ENCODE assay signal across 1 cellular context in the genomic region with DNA sequence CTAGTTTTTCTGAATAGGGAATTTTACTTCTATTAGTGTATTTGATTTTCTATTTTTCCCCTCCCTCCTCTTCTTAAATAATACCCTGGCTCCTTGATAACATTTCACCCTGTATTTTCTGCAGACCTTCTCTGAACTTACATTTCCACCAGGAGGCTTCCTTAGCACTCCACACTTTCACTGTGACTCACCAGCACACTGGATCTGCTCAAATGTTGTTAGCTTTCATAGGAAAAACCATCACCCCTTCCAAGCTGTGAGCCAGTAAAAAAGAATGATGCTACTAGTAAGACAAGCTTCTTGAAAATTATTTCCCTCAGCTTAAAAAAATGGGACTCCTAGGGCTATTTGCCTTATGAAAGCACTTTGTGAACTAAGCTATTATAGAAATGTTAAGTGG.
TF ChIP-seq lines count a peak whose summit lies in the region.

No MANE protein-coding gene starts in this region.

TF ChIP-seq in K562, 482 proteins besides CTCF, POLR2A, EP300 and RAD21:
- TF ChIP-seq PYGO2 (tag; IDR thresholded peaks at IDR 0.05) (no peak), NFE2L1 (tag; IDR thresholded peaks at IDR 0.05; ENCODE audit: borderline replicate concordance, low read depth) (no peak), ZNF347 (CRISPR knock-in tag; IDR thresholded peaks at IDR 0.05; ENCODE audit: low read depth) (no peak), ZNF197 (CRISPR knock-in tag; IDR thresholded peaks at IDR 0.05; ENCODE audit: low read depth) (no peak), ATF1 (CRISPR knock-in tag; IDR thresholded peaks at IDR 0.05) (no peak), ATF1 (tag; IDR thresholded peaks at IDR 0.05) (no peak), ZC3H11A (IDR thresholded peaks at IDR 0.05; ENCODE audit: low read depth, low read length) (no peak), IRF2 (CRISPR knock-in tag; IDR thresholded peaks at IDR 0.05) (no peak), MYBL2 (IDR thresholded peaks at IDR 0.05; ENCODE audit: low read depth) (no peak), MYBL2 (CRISPR knock-in tag; IDR thresholded peaks at IDR 0.05; ENCODE audit: borderline replicate concordance) (no peak), NR3C1 (CRISPR knock-in tag; IDR thresholded peaks at IDR 0.05) (no peak), CREB1 (IDR thresholded peaks at IDR 0.05) (no peak), CREB1 (CRISPR knock-in tag; IDR thresholded peaks at IDR 0.05) (no peak), HDGF (IDR thresholded peaks at IDR 0.05) (no peak), ESRRB (CRISPR knock-in tag; IDR thresholded peaks at IDR 0.05; ENCODE audit: borderline replicate concordance) (no peak)
- TF ChIP-seq, protein P1, sequence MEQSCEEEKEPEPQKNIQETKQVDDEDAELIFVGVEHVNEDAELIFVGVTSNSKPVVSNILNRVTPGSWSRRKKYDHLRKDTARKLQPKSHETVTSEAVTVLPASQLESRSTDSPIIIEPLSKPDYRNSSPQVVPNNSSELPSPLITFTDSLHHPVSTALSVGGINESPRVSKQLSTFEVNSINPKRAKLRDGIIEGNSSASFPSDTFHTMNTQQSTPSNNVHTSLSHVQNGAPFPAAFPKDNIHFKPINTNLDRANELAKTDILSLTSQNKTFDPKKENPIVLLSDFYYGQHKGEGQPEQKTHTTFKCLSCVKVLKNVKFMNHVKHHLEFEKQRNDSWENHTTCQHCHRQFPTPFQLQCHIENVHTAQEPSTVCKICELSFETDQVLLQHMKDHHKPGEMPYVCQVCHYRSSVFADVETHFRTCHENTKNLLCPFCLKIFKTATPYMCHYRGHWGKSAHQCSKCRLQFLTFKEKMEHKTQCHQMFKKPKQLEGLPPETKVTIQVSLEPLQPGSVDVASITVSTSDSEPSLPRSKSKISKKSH (CRISPR knock-in tag; IDR thresholded peaks at IDR 0.05): no peak
- TF ChIP-seq, protein P2, sequence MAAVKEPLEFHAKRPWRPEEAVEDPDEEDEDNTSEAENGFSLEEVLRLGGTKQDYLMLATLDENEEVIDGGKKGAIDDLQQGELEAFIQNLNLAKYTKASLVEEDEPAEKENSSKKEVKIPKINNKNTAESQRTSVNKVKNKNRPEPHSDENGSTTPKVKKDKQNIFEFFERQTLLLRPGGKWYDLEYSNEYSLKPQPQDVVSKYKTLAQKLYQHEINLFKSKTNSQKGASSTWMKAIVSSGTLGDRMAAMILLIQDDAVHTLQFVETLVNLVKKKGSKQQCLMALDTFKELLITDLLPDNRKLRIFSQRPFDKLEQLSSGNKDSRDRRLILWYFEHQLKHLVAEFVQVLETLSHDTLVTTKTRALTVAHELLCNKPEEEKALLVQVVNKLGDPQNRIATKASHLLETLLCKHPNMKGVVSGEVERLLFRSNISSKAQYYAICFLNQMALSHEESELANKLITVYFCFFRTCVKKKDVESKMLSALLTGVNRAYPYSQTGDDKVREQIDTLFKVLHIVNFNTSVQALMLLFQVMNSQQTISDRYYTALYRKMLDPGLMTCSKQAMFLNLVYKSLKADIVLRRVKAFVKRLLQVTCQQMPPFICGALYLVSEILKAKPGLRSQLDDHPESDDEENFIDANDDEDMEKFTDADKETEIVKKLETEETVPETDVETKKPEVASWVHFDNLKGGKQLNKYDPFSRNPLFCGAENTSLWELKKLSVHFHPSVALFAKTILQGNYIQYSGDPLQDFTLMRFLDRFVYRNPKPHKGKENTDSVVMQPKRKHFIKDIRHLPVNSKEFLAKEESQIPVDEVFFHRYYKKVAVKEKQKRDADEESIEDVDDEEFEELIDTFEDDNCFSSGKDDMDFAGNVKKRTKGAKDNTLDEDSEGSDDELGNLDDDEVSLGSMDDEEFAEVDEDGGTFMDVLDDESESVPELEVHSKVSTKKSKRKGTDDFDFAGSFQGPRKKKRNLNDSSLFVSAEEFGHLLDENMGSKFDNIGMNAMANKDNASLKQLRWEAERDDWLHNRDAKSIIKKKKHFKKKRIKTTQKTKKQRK (IDR thresholded peaks at IDR 0.05; ENCODE audit: borderline replicate concordance, low read depth, low read length): no peak
- TF ChIP-seq, protein P3, sequence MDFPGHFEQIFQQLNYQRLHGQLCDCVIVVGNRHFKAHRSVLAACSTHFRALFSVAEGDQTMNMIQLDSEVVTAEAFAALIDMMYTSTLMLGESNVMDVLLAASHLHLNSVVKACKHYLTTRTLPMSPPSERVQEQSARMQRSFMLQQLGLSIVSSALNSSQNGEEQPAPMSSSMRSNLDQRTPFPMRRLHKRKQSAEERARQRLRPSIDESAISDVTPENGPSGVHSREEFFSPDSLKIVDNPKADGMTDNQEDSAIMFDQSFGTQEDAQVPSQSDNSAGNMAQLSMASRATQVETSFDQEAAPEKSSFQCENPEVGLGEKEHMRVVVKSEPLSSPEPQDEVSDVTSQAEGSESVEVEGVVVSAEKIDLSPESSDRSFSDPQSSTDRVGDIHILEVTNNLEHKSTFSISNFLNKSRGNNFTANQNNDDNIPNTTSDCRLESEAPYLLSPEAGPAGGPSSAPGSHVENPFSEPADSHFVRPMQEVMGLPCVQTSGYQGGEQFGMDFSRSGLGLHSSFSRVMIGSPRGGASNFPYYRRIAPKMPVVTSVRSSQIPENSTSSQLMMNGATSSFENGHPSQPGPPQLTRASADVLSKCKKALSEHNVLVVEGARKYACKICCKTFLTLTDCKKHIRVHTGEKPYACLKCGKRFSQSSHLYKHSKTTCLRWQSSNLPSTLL (IDR thresholded peaks at IDR 0.05): no peak
- TF ChIP-seq, protein P4, sequence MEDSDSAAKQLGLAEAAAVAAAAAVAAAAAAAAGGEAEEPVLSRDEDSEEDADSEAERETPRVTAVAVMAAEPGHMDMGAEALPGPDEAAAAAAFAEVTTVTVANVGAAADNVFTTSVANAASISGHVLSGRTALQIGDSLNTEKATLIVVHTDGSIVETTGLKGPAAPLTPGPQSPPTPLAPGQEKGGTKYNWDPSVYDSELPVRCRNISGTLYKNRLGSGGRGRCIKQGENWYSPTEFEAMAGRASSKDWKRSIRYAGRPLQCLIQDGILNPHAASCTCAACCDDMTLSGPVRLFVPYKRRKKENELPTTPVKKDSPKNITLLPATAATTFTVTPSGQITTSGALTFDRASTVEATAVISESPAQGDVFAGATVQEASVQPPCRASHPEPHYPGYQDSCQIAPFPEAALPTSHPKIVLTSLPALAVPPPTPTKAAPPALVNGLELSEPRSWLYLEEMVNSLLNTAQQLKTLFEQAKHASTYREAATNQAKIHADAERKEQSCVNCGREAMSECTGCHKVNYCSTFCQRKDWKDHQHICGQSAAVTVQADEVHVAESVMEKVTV (CRISPR knock-in tag; IDR thresholded peaks at IDR 0.05): no peak
- TF ChIP-seq, protein P5, sequence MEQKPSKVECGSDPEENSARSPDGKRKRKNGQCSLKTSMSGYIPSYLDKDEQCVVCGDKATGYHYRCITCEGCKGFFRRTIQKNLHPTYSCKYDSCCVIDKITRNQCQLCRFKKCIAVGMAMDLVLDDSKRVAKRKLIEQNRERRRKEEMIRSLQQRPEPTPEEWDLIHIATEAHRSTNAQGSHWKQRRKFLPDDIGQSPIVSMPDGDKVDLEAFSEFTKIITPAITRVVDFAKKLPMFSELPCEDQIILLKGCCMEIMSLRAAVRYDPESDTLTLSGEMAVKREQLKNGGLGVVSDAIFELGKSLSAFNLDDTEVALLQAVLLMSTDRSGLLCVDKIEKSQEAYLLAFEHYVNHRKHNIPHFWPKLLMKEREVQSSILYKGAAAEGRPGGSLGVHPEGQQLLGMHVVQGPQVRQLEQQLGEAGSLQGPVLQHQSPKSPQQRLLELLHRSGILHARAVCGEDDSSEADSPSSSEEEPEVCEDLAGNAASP (IDR thresholded peaks at IDR 0.05): no peak
